14 cellular contexts compared by ENCODE assay signal in the genomic region with DNA sequence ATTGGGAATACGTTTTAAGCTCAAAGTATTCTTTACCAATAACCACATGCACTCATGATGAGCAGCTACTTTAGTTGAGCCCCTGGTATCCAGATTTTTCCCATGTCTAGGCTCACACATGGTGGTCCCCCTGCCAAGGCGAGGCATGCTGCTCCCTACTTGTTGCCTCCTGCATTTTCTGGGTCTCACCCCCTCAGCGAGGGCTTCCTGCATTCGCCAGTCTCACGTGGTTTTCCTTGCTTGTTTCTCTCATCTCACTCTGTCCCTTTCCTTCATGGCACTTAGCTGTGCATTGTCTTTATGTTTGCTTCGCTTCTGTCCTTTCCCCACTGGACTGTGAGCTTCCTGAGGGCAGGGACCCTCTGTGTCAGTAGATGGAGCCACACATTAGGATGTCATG.
DNase-seq lines count a peak whose midpoint lies in the region; ATAC-seq and TF ChIP-seq lines count a peak whose summit lies in the region.
"Had no signal": no experiment of that assay in that cellular context is flagged by ENCODE, and none has a peak within 500 bp of the region (broad histone marks: within the 10 kb centered on the region; RNA-seq: fewer than 3 reads in every experiment).

No MANE protein-coding gene starts in this region.

- TF ChIP-seq RAD21 in IMR-90 (IDR thresholded peaks at IDR 0.05; ENCODE audit: low read length) = no peak

- no peak overlapping the region for H3K18ac ChIP-seq in IMR-90 (ENCODE audit: low read depth, low read length)

- no peak overlapping the region for H3K27ac ChIP-seq in IMR-90 (ENCODE audit: insufficient read depth, low read length)
- H3K27ac ChIP-seq in esophagus muscularis mucosa (replicated peaks in 1 of 4) = peak overlapping the region; percentile 75 to 88 (median 87)
- H3K27ac ChIP-seq in muscle layer of duodenum (ENCODE audit: low read length) = peak overlapping the region; percentile 32
- peak overlapping the region; percentile 66 for H3K27ac ChIP-seq in stomach smooth muscle (ENCODE audit: low read length)
- H3K27ac ChIP-seq in WERI-Rb-1 = no peak overlapping the region
- no peak overlapping the region for H3K27ac ChIP-seq in colonic mucosa
- H3K27ac ChIP-seq: BLaER1 treated with 17β-estradiol and CSF1 and Interleukin-3, amounts not matched to agents 10 nM and 100 nM; GM23248 had no signal

- no TSS peak for BruUV-seq in IMR-90 (replicated peaks; lab: Mats Ljungman, UMichigan)

- no peak overlapping the region for H2AK9ac ChIP-seq in IMR-90 (replicated peaks; ENCODE audit: low read depth, low read length, poor library complexity)

- H2BK20ac ChIP-seq in IMR-90 (ENCODE audit: low read depth, low read length) = no peak overlapping the region

- no peaks in the 10 kb centered on the region for H3K9me3 ChIP-seq in IMR-90 (ENCODE audit: control insufficient read depth, insufficient read depth, low read length)
- H3K9me3 ChIP-seq in esophagus muscularis mucosa = no peaks in the 10 kb centered on the region
- H3K9me3 ChIP-seq in muscle layer of duodenum (ENCODE audit: control insufficient read depth in 1 of 2, low read length in 2 of 2) = no peaks in the 10 kb centered on the region
- H3K9me3 ChIP-seq in stomach smooth muscle (ENCODE audit: control insufficient read depth in 2 of 2, low read length in 2 of 2) = no peaks in the 10 kb centered on the region
- peaks cover 8% of the 10 kb centered on the region for H3K9me3 ChIP-seq in WERI-Rb-1 (ENCODE audit: severe bottlenecking)
- H3K9me3 ChIP-seq in colonic mucosa = no peaks in the 10 kb centered on the region
- H3K9me3 ChIP-seq: HAP-1 had no signal

- H3K9me1 ChIP-seq in IMR-90 (ENCODE audit: insufficient read depth, low read length) = 0 out of 2 replicates have a peak, but pooled peaks cover 3% of the 10 kb centered on the region

- 0 out of 2 replicates have a peak overlapping the region, but pooled peaks have one; percentile 3 for H2AK5ac ChIP-seq in IMR-90 (ENCODE audit: low read depth, low read length)

- TF ChIP-seq CTCF in IMR-90 (conservative IDR thresholded peaks at IDR 0.05; ENCODE audit: low read depth, low read length) (no peak), esophagus muscularis mucosa (IDR thresholded peaks at IDR 0.05) (peak in 1 of 3 experiments; percentile 8), WERI-Rb-1 (IDR thresholded peaks at IDR 0.05; ENCODE audit: low read depth, low read length) (no peak), colonic mucosa (IDR thresholded peaks at IDR 0.05) (no peak)

- WGBS in IMR-90 (ENCODE audit: extremely low coverage in 2 of 2, insufficient read length in 1 of 2), 2 experiments = 92% methylated on average over 2 of the region's 6 CpGs; no CpG with 5 or more reads in 1 of the 2 experiments
- WGBS in esophagus muscularis mucosa = 83% methylated on average over 6 of the region's 6 CpGs

- H4K91ac ChIP-seq in IMR-90 (ENCODE audit: insufficient read depth, low read depth, low read length) = no peak overlapping the region

- no peak overlapping the region for H2BK120ac ChIP-seq in IMR-90 (ENCODE audit: low read depth, low read length)

- no peaks in the 10 kb centered on the region for H4K20me1 ChIP-seq in IMR-90 (ENCODE audit: insufficient read depth, low read length)
- H4K20me1 ChIP-seq: BLaER1 treated with 17β-estradiol and CSF1 and Interleukin-3, amounts not matched to agents 10 nM and 100 nM had no signal

- H3K14ac ChIP-seq in IMR-90 (replicated peaks; ENCODE audit: low read depth, low read length) = no peak overlapping the region

- H4K5ac ChIP-seq in IMR-90 (ENCODE audit: low read depth, low read length) = no peak overlapping the region

- CTCF ChIA-PET in IMR-90 (lab: Yijun Ruan, JAX) = no interaction called here

- no peak overlapping the region for H2BK15ac ChIP-seq in IMR-90 (ENCODE audit: low read depth, low read length)

- dilution Hi-C loops in IMR-90 (cut with HindIII; ENCODE audit: low sequenced_read_pairs, unreplicated experiment) = no loop called here

- no peak overlapping the region for H3K4me3 ChIP-seq in IMR-90 (ENCODE audit: insufficient read depth, low read depth, low read length)
- H3K4me3 ChIP-seq in esophagus muscularis mucosa = peak overlapping the region in 3 of 4 donors; percentile 5 to 52 (median 9)
- H3K4me3 ChIP-seq in muscle layer of duodenum (ENCODE audit: low read depth in 1 of 2, low read length in 2 of 2) = no peak overlapping the region
- peak overlapping the region in 1 of 2 donors; percentile 40 for H3K4me3 ChIP-seq in stomach smooth muscle (ENCODE audit: low read length in 2 of 2)
- no peak overlapping the region for H3K4me3 ChIP-seq in WERI-Rb-1 (ENCODE audit: low read depth, low read length)
- no peak overlapping the region for H3K4me3 ChIP-seq in colonic mucosa
- H3K4me3 ChIP-seq: BLaER1 treated with 17β-estradiol and CSF1 and Interleukin-3, amounts not matched to agents 10 nM and 100 nM; GM23248; HAP-1 had no signal

- DNase-seq in IMR-90 = no peak
- peak; percentile 91 for DNase-seq in esophagus muscularis mucosa (ENCODE audit: extremely low spot score)
- DNase-seq in WERI-Rb-1 = no peak
- no peak for DNase-seq in GM19238 (ENCODE audit: insufficient read length, low spot score)
- DNase-seq in colonic mucosa = no peak
- DNase-seq: Calu3; CD8-positive, alpha-beta T cell; DMS79 treated with DMSO at 0.1 percent for 48 hours; GF-D8; GM23248 had no signal

- H4K8ac ChIP-seq in IMR-90 (ENCODE audit: low read depth in 2 of 2, low read length in 2 of 2) = no peak overlapping the region

- H2AFZ ChIP-seq in IMR-90 (replicated peaks; ENCODE audit: low read length, poor library complexity) = no peak overlapping the region
- H2AFZ ChIP-seq: GM23248 had no signal

- H3K27me3 ChIP-seq in IMR-90 (ENCODE audit: control insufficient read depth, insufficient read depth, low read length) = no peaks in the 10 kb centered on the region
- H3K27me3 ChIP-seq in esophagus muscularis mucosa = no peaks in the 10 kb centered on the region
- no peaks in the 10 kb centered on the region for H3K27me3 ChIP-seq in muscle layer of duodenum (ENCODE audit: low read depth, low read length)
- no peaks in the 10 kb centered on the region for H3K27me3 ChIP-seq in stomach smooth muscle (ENCODE audit: control insufficient read depth in 1 of 2, insufficient read depth in 2 of 2, low read length in 2 of 2)
- no peaks in the 10 kb centered on the region for H3K27me3 ChIP-seq in WERI-Rb-1 (ENCODE audit: insufficient read depth, low read depth, severe bottlenecking)
- no peaks in the 10 kb centered on the region for H3K27me3 ChIP-seq in colonic mucosa
- H3K27me3 ChIP-seq: BLaER1 treated with 17β-estradiol and CSF1 and Interleukin-3, amounts not matched to agents 10 nM and 100 nM had no signal

- ATAC-seq in IMR-90 (ENCODE audit: low read depth) = no peak
- ATAC-seq: CD8-positive, alpha-beta T cell had no signal

- H3K36me3 ChIP-seq in IMR-90 (ENCODE audit: control insufficient read depth, insufficient read depth, low read length) (no peaks in the 10 kb centered on the region; the same call in 1 of the 2 replicates), esophagus muscularis mucosa (no peaks in the 10 kb centered on the region), muscle layer of duodenum (ENCODE audit: control insufficient read depth in 1 of 2, insufficient read depth in 2 of 2, low read length in 2 of 2) (no peaks in the 10 kb centered on the region), stomach smooth muscle (ENCODE audit: control insufficient read depth in 2 of 2, insufficient read depth in 2 of 2, low read length in 2 of 2) (no peaks in the 10 kb centered on the region), WERI-Rb-1 (no peaks in the 10 kb centered on the region), colonic mucosa (no peaks in the 10 kb centered on the region)
- H3K36me3 ChIP-seq: BLaER1 treated with 17β-estradiol and CSF1 and Interleukin-3, amounts not matched to agents 10 nM and 100 nM; HAP-1 had no signal

- H3K79me1 ChIP-seq in IMR-90 (ENCODE audit: low read depth in 1 of 2, low read length in 2 of 2) = peaks cover 6 to 7% of the 10 kb centered on the region in 2 experiments; a peak in 2 of 4 replicates

- H3K4me2 ChIP-seq in IMR-90 (ENCODE audit: low read depth, low read length) = no peak overlapping the region
- H3K4me2 ChIP-seq: BLaER1 treated with 17β-estradiol and CSF1 and Interleukin-3, amounts not matched to agents 10 nM and 100 nM had no signal

- H3K9ac ChIP-seq in IMR-90 (ENCODE audit: low read depth, low read length) (no peak overlapping the region), stomach smooth muscle (ENCODE audit: low read length in 2 of 2) (no peak overlapping the region), colonic mucosa (ENCODE audit: low read depth in 2 of 2, low read length in 2 of 2) (no peak overlapping the region)
- H3K9ac ChIP-seq: BLaER1 treated with 17β-estradiol and CSF1 and Interleukin-3, amounts not matched to agents 10 nM and 100 nM; GM23248 had no signal

- no peak for TF ChIP-seq EP300 in esophagus muscularis mucosa (IDR thresholded peaks at IDR 0.05)

- no peak overlapping the region for H3K56ac ChIP-seq in IMR-90 (ENCODE audit: extremely low read depth, insufficient read depth, low read length)

- POLR2A ChIA-PET in IMR-90 (lab: Charles Lee; ENCODE audit: unreplicated experiment) = no interaction called here

- in situ Hi-C loops in IMR-90 (cut with MboI; ENCODE audit: low sequenced_read_pairs) = no loop called here

- H3K4me1 ChIP-seq in IMR-90 (ENCODE audit: control insufficient read depth, insufficient read depth, low read length) (peaks cover 12% of the 10 kb centered on the region), esophagus muscularis mucosa (peaks cover 41 to 81% (median 74%) of the 10 kb centered on the region in 4 donors), muscle layer of duodenum (ENCODE audit: control insufficient read depth in 1 of 2, insufficient read depth in 2 of 2, low read length in 2 of 2) (peaks cover 5 to 34% of the 10 kb centered on the region in 2 donors), stomach smooth muscle (ENCODE audit: control insufficient read depth, insufficient read depth, low read length) (peaks cover 47% of the 10 kb centered on the region), colonic mucosa (peaks cover 4% of the 10 kb centered on the region)
- H3K4me1 ChIP-seq: BLaER1 treated with 17β-estradiol and CSF1 and Interleukin-3, amounts not matched to agents 10 nM and 100 nM; HAP-1 had no signal

- no peak overlapping the region for H3K4ac ChIP-seq in IMR-90 (ENCODE audit: low read depth, low read length)

- intact Hi-C loops in IMR-90 (cut with micrococcal nuclease) = no loop called here
- intact Hi-C loops in esophagus muscularis mucosa (cut with DNase I) = no loop called here
- intact Hi-C loops in colonic mucosa (cut with DNase I) = no loop called here

- H2BK5ac ChIP-seq in IMR-90 (ENCODE audit: low read depth, low read length, poor library complexity, severe bottlenecking) = no peak overlapping the region

- no peak overlapping the region for H3K23ac ChIP-seq in IMR-90 (ENCODE audit: low read depth, low read length)

- no peak for TF ChIP-seq POLR2A in IMR-90 (IDR thresholded peaks at IDR 0.05; ENCODE audit: low read depth, low read length)
- TF ChIP-seq POLR2A in esophagus muscularis mucosa (IDR thresholded peaks at IDR 0.05; ENCODE audit: low read depth) = no peak

TF ChIP-seq in IMR-90, 13 proteins besides CTCF, POLR2A, EP300 and RAD21 (continues in another document):
- TF ChIP-seq BHLHE40 (IDR thresholded peaks at IDR 0.05; ENCODE audit: low read depth, low read length) (no peak), MAZ (IDR thresholded peaks at IDR 0.05; ENCODE audit: borderline replicate concordance, low read depth, low read length) (no peak), SMC3 (IDR thresholded peaks at IDR 0.05; ENCODE audit: low read depth, low read length) (no peak)

Comparison
In these comparisons a context has a peak if more than half of its experiments do, and no peak if none do; other contexts are left out.
1. H3K27ac ChIP-seq: peak in esophagus muscularis mucosa (4 of 4), muscle layer of duodenum (single experiment) and stomach smooth muscle (single experiment); none in IMR-90 (single experiment), WERI-Rb-1 (single experiment) and colonic mucosa (single experiment).
2. H3K4me3 ChIP-seq: peak in esophagus muscularis mucosa (3 of 4); none in IMR-90 (single experiment), muscle layer of duodenum (0 of 2), WERI-Rb-1 (single experiment) and colonic mucosa (single experiment).